Comparison of ENCODE assay signal across 1 cellular context in the genomic region with DNA sequence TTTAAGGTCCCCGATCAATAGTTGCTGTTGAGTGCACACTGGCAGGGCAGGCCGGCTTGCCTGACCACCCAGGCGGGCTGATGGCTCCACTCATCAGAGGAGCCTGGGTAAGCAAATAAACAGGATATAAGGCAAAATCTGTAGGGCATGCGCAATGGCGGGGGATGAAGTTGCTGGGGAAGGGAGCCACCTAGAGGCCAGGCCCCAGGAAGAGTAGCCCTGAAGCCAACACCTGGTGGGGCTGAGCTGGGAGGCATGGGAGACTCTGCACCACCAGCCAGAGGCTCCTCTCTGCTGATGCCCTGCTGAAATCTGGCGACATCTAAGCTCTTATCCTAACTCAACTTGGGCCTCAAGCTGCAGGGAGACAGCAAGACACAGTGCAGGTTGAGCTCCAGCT.
TF ChIP-seq lines count a peak whose summit lies in the region.

No MANE protein-coding gene starts in this region.

TF ChIP-seq in H1, 55 proteins besides CTCF, POLR2A, EP300 and RAD21 (continued from another document):
- TF ChIP-seq, protein P1, sequence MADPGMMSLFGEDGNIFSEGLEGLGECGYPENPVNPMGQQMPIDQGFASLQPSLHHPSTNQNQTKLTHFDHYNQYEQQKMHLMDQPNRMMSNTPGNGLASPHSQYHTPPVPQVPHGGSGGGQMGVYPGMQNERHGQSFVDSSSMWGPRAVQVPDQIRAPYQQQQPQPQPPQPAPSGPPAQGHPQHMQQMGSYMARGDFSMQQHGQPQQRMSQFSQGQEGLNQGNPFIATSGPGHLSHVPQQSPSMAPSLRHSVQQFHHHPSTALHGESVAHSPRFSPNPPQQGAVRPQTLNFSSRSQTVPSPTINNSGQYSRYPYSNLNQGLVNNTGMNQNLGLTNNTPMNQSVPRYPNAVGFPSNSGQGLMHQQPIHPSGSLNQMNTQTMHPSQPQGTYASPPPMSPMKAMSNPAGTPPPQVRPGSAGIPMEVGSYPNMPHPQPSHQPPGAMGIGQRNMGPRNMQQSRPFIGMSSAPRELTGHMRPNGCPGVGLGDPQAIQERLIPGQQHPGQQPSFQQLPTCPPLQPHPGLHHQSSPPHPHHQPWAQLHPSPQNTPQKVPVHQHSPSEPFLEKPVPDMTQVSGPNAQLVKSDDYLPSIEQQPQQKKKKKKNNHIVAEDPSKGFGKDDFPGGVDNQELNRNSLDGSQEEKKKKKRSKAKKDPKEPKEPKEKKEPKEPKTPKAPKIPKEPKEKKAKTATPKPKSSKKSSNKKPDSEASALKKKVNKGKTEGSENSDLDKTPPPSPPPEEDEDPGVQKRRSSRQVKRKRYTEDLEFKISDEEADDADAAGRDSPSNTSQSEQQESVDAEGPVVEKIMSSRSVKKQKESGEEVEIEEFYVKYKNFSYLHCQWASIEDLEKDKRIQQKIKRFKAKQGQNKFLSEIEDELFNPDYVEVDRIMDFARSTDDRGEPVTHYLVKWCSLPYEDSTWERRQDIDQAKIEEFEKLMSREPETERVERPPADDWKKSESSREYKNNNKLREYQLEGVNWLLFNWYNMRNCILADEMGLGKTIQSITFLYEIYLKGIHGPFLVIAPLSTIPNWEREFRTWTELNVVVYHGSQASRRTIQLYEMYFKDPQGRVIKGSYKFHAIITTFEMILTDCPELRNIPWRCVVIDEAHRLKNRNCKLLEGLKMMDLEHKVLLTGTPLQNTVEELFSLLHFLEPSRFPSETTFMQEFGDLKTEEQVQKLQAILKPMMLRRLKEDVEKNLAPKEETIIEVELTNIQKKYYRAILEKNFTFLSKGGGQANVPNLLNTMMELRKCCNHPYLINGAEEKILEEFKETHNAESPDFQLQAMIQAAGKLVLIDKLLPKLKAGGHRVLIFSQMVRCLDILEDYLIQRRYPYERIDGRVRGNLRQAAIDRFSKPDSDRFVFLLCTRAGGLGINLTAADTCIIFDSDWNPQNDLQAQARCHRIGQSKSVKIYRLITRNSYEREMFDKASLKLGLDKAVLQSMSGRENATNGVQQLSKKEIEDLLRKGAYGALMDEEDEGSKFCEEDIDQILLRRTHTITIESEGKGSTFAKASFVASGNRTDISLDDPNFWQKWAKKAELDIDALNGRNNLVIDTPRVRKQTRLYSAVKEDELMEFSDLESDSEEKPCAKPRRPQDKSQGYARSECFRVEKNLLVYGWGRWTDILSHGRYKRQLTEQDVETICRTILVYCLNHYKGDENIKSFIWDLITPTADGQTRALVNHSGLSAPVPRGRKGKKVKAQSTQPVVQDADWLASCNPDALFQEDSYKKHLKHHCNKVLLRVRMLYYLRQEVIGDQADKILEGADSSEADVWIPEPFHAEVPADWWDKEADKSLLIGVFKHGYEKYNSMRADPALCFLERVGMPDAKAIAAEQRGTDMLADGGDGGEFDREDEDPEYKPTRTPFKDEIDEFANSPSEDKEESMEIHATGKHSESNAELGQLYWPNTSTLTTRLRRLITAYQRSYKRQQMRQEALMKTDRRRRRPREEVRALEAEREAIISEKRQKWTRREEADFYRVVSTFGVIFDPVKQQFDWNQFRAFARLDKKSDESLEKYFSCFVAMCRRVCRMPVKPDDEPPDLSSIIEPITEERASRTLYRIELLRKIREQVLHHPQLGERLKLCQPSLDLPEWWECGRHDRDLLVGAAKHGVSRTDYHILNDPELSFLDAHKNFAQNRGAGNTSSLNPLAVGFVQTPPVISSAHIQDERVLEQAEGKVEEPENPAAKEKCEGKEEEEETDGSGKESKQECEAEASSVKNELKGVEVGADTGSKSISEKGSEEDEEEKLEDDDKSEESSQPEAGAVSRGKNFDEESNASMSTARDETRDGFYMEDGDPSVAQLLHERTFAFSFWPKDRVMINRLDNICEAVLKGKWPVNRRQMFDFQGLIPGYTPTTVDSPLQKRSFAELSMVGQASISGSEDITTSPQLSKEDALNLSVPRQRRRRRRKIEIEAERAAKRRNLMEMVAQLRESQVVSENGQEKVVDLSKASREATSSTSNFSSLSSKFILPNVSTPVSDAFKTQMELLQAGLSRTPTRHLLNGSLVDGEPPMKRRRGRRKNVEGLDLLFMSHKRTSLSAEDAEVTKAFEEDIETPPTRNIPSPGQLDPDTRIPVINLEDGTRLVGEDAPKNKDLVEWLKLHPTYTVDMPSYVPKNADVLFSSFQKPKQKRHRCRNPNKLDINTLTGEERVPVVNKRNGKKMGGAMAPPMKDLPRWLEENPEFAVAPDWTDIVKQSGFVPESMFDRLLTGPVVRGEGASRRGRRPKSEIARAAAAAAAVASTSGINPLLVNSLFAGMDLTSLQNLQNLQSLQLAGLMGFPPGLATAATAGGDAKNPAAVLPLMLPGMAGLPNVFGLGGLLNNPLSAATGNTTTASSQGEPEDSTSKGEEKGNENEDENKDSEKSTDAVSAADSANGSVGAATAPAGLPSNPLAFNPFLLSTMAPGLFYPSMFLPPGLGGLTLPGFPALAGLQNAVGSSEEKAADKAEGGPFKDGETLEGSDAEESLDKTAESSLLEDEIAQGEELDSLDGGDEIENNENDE (IDR thresholded peaks at IDR 0.05; ENCODE audit: insufficient replicate concordance, low read length): no peak
TF ChIP-seq in H1: peak in this region for 2.
